In genomic region chr16:89819448-89819847, GRCh38 we compare ENCODE assay signal across 6 cellular contexts. TPM values are rescaled to one million over a fixed set of nuclear protein-coding genes. Genes with fewer than 3 reads are reported as not detected.
DNase-seq lines count a peak whose midpoint lies in the region; ATAC-seq, FAIRE-seq and TF ChIP-seq lines count a peak whose summit lies in the region.
"Not testable (repeated sequence)": the region's sequence is repeated elsewhere in the genome, so short reads cannot be mapped to it uniquely, and the experiment has no call there.

No MANE protein-coding gene starts in this region.

- not testable (repeated sequence) for H3K9me3 Mint-ChIP-seq in CD4-positive, alpha-beta memory T cell; activated CD4-positive, alpha-beta T cell treated with anti-CD3 and anti-CD28 coated beads, Interleukin-2, amount 10 ng/mL, durations not matched to agents 24 days and 14 days; natural killer cell treated with Interleukin-12 subunit alpha and Interleukin-12 subunit beta and Interleukin-15 and Interleukin-18, amount 100 ng/mL, for 72 hours; type B pancreatic cell

- not testable (repeated sequence) for H3K36me3 Mint-ChIP-seq in CD4-positive, alpha-beta memory T cell; activated CD4-positive, alpha-beta T cell treated with anti-CD3 and anti-CD28 coated beads, Interleukin-2, amount 10 ng/mL, durations not matched to agents 24 days and 14 days (ENCODE audit: low read depth); natural killer cell treated with Interleukin-12 subunit alpha and Interleukin-12 subunit beta and Interleukin-15 and Interleukin-18, amount 100 ng/mL, for 72 hours; type B pancreatic cell

- peaks cover 28% of the 10 kb centered on the region for H3K4me1 ChIP-seq in CD4-positive, alpha-beta memory T cell (ENCODE audit: insufficient read depth, low read length)
- H3K4me1 ChIP-seq in OCI-LY7 (ENCODE audit: insufficient read depth, low read length, poor library complexity, severe bottlenecking) (peaks cover 48% of the 10 kb centered on the region), K562 (replicated peaks in 1 of 2; ENCODE audit: control insufficient read depth in 2 of 2, insufficient read depth in 2 of 2, low read length in 2 of 2) (peaks cover 5 to 47% of the 10 kb centered on the region in 2 experiments; a peak in 4 of 5 replicates)

- not testable (repeated sequence) for H4K20me1 ChIP-seq in OCI-LY7 (ENCODE audit: insufficient read depth, low read length); K562 (replicated peaks; ENCODE audit: control insufficient read depth, insufficient read depth, low read length)

- TF ChIP-seq CTCF in OCI-LY7 (conservative IDR thresholded peaks at IDR 0.05; ENCODE audit: low read length); K562 (IDR thresholded peaks at IDR 0.05 in 2 of 3, conservative IDR thresholded peaks at IDR 0.05 in 1 of 3; ENCODE audit: insufficient read depth in 2 of 3, low read depth in 1 of 3, low read length in 3 of 3); type B pancreatic cell (conservative IDR thresholded peaks at IDR 0.05): not testable (repeated sequence)

- in situ Hi-C loops in K562 (cut with MboI) = not testable (repeated sequence)

- not testable (repeated sequence) for FAIRE-seq in K562 (lab: Jason Lieb, UNC)

- not testable (repeated sequence) for H3K36me3 ChIP-seq in CD4-positive, alpha-beta memory T cell (ENCODE audit: insufficient read depth, low read length); K562 (ENCODE audit: control insufficient read depth, insufficient read depth, low read length)
- peaks cover 15% of the 10 kb centered on the region for H3K36me3 ChIP-seq in OCI-LY7 (ENCODE audit: insufficient read depth, low read length)

- POLR2A ChIA-PET in CD4-positive, alpha-beta memory T cell (lab: Charles Lee; ENCODE audit: partially characterized antibody) = interaction anchor here (0.7 to 4.0 kb wide), 2 partner anchors 9 to 348 kb away, joined by 3 to 12 read pairs; partner anchors contain the start of gene SPIRE2
- POLR2A ChIA-PET in OCI-LY7 (lab: Charles Lee) = not testable (repeated sequence)
- POLR2A ChIA-PET in K562 (lab: Yijun Ruan, JAX) = interaction anchor here (0.6 kb wide), 1 partner anchor 217 kb away, joined by 3 read pairs; no protein-coding TSS in a partner anchor

- H3K27ac ChIP-seq in CD4-positive, alpha-beta memory T cell (ENCODE audit: low read depth, low read length); OCI-LY7 (ENCODE audit: low read depth, low read length, poor library complexity, severe bottlenecking); K562 (ENCODE audit: extremely low read depth, low read depth, low read length): not testable (repeated sequence)

- DNase-seq in CD4-positive, alpha-beta memory T cell; OCI-LY7 (ENCODE audit: low spot score); activated CD4-positive, alpha-beta T cell treated with anti-CD3 and anti-CD28 coated beads, Interleukin-2, amount 10 ng/mL, durations not matched to agents 24 days and 14 days; K562 (ENCODE audit: extremely low read depth in 1 of 4, low spot score in 3 of 4); natural killer cell treated with Interleukin-12 subunit alpha and Interleukin-12 subunit beta and Interleukin-15 and Interleukin-18, amount 100 ng/mL, for 72 hours (ENCODE audit: low spot score); type B pancreatic cell (ENCODE audit: extremely low spot score, unreplicated experiment): not testable (repeated sequence)

- TF ChIP-seq POLR2A in K562 (conservative IDR thresholded peaks at IDR 0.05) = not testable (repeated sequence)

- not testable (repeated sequence) for H3K9me3 ChIP-seq in CD4-positive, alpha-beta memory T cell (ENCODE audit: control insufficient read depth in 1 of 2, low read length in 2 of 2); OCI-LY7 (ENCODE audit: low read length); K562 (replicated peaks; ENCODE audit: control insufficient read depth, insufficient read depth, low read depth, low read length)

- H3K27me3 ChIP-seq in CD4-positive, alpha-beta memory T cell (ENCODE audit: insufficient read depth, low read length); K562 (ENCODE audit: control insufficient read depth in 2 of 2, insufficient read depth in 2 of 2, low read length in 2 of 2): not testable (repeated sequence)

- TF ChIP-seq EP300 in K562 (IDR thresholded peaks at IDR 0.05; ENCODE audit: low read length) = not testable (repeated sequence)

- CTCF ChIA-PET in CD4-positive, alpha-beta memory T cell (lab: Charles Lee; ENCODE audit: partially characterized antibody); OCI-LY7 (lab: Charles Lee; ENCODE audit: unreplicated experiment); K562 (lab: Yijun Ruan, JAX; ENCODE audit: low intra/inter-chr PET ratio): not testable (repeated sequence)

- H3K9me1 ChIP-seq in K562 (ENCODE audit: control insufficient read depth, insufficient read depth, low read length) = not testable (repeated sequence)

- H3K79me2 ChIP-seq in OCI-LY7 (ENCODE audit: insufficient read depth, low read depth, low read length) (peaks cover 31% of the 10 kb centered on the region), K562 (ENCODE audit: control insufficient read depth, insufficient read depth, low read length) (peaks cover 47% of the 10 kb centered on the region)

- not testable (repeated sequence) for H3K9me2 ChIP-seq in OCI-LY7 (ENCODE audit: insufficient read depth, low read length)

- peaks cover 7 to 32% (median 9%) of the 10 kb centered on the region in 4 donors for H3K4me1 Mint-ChIP-seq in CD4-positive, alpha-beta memory T cell
- peaks cover 19% of the 10 kb centered on the region for H3K4me1 Mint-ChIP-seq in activated CD4-positive, alpha-beta T cell treated with anti-CD3 and anti-CD28 coated beads, Interleukin-2, amount 10 ng/mL, durations not matched to agents 24 days and 14 days
- H3K4me1 Mint-ChIP-seq in natural killer cell treated with Interleukin-12 subunit alpha and Interleukin-12 subunit beta and Interleukin-15 and Interleukin-18, amount 100 ng/mL, for 72 hours (ENCODE audit: low read depth in 2 of 2) = peaks cover 25 to 38% of the 10 kb centered on the region in 2 donors
- H3K4me1 Mint-ChIP-seq in type B pancreatic cell (ENCODE audit: unreplicated experiment) = peaks cover 26% of the 10 kb centered on the region

- BruUV-seq in OCI-LY7 (replicated peaks; lab: Mats Ljungman, UMichigan); K562 (replicated peaks; lab: Mats Ljungman, UMichigan): not testable (repeated sequence)

- intact Hi-C loops in CD4-positive, alpha-beta memory T cell (cut with micrococcal nuclease) = not testable (repeated sequence)
- intact Hi-C loops in OCI-LY7 (cut with micrococcal nuclease; ENCODE audit: unreplicated experiment) = loop anchor here (10.0 kb wide), 1 partner anchor 95 kb away; the partner anchor contains the start of gene MC1R
- intact Hi-C loops in activated CD4-positive, alpha-beta T cell treated with anti-CD3 and anti-CD28 coated beads, Interleukin-2, amount 10 ng/mL, durations not matched to agents 24 days and 14 days (cut with micrococcal nuclease) = loop anchor here (5.0 kb wide), 2 partner anchors 97 to 117 kb away; partner anchors contain the start of genes SPATA2L, VPS9D1 and ZNF276
- intact Hi-C loops in K562 (cut with micrococcal nuclease) = loop anchor here (5.0 kb wide), 1 partner anchor 103 kb away; the partner anchor contains the start of gene TUBB3

- H3K27ac Mint-ChIP-seq in CD4-positive, alpha-beta memory T cell = peak overlapping the region in 2 of 7 donors; percentile 40 to 55
- H3K27ac Mint-ChIP-seq in activated CD4-positive, alpha-beta T cell treated with anti-CD3 and anti-CD28 coated beads, Interleukin-2, amount 10 ng/mL, durations not matched to agents 24 days and 14 days; natural killer cell treated with Interleukin-12 subunit alpha and Interleukin-12 subunit beta and Interleukin-15 and Interleukin-18, amount 100 ng/mL, for 72 hours; type B pancreatic cell: not testable (repeated sequence)

- H3K27me3 Mint-ChIP-seq in CD4-positive, alpha-beta memory T cell; activated CD4-positive, alpha-beta T cell treated with anti-CD3 and anti-CD28 coated beads, Interleukin-2, amount 10 ng/mL, durations not matched to agents 24 days and 14 days; natural killer cell treated with Interleukin-12 subunit alpha and Interleukin-12 subunit beta and Interleukin-15 and Interleukin-18, amount 100 ng/mL, for 72 hours; type B pancreatic cell: not testable (repeated sequence)

- H3K4me2 ChIP-seq in OCI-LY7 (ENCODE audit: low read length) (peak overlapping the region; percentile 73), K562 (ENCODE audit: insufficient read depth, low read length) (peak overlapping the region; percentile 76)

- peak overlapping the region; percentile 12 to 76 (median 56) for H3K4me3 Mint-ChIP-seq in CD4-positive, alpha-beta memory T cell
- peak overlapping the region; percentile 30 for H3K4me3 Mint-ChIP-seq in activated CD4-positive, alpha-beta T cell treated with anti-CD3 and anti-CD28 coated beads, Interleukin-2, amount 10 ng/mL, durations not matched to agents 24 days and 14 days
- peak overlapping the region; percentile 50 for H3K4me3 Mint-ChIP-seq in natural killer cell treated with Interleukin-12 subunit alpha and Interleukin-12 subunit beta and Interleukin-15 and Interleukin-18, amount 100 ng/mL, for 72 hours
- peak overlapping the region; percentile 56 for H3K4me3 Mint-ChIP-seq in type B pancreatic cell

- not testable (repeated sequence) for H2AFZ ChIP-seq in OCI-LY7 (ENCODE audit: low read length); K562 (ENCODE audit: low read depth, low read length)

- not testable (repeated sequence) for ATAC-seq in K562; natural killer cell treated with Interleukin-12 subunit alpha and Interleukin-12 subunit beta and Interleukin-15 and Interleukin-18, amount 100 ng/mL, for 72 hours

- H3K9ac ChIP-seq in K562 (ENCODE audit: insufficient read depth in 1 of 2, low read depth in 2 of 2, low read length in 2 of 2) = not testable (repeated sequence)

- WGBS in K562 (ENCODE audit: insufficient coverage, low coverage, missing lambda C conversion rate) = 78% methylated on average over 8 of the region's 8 CpGs

- not testable (repeated sequence) for H3K4me3 ChIP-seq in CD4-positive, alpha-beta memory T cell (ENCODE audit: low read length in 2 of 2)
- H3K4me3 ChIP-seq in OCI-LY7 (ENCODE audit: low read depth, low read length, poor library complexity, severe bottlenecking) (peak overlapping the region; percentile 100), K562 (peak overlapping the region; percentile 75)

- not testable (repeated sequence) for TF ChIP-seq RAD21 in K562 (CRISPR knock-in tag; conservative IDR thresholded peaks at IDR 0.05 in 1 of 2, IDR thresholded peaks at IDR 0.05 in 1 of 2)

RNA-seq across cellular contexts. Expression of gene FANCA, which starts 3.0 kb away (rescaled TPM):
- total RNA-seq in CD4-positive, alpha-beta memory T cell = 10 to 100 TPM in 1 of 2 experiments, 1 to 10 TPM in 1; 9.6 to 10.1 TPM
- 1 to 10 TPM; 4.6 to 8.1 TPM for polyA plus RNA-seq in CD4-positive, alpha-beta memory T cell
- total RNA-seq in OCI-LY7 (2014; rRNA removed; shearing (Covaris generic)) = 390 and 478 TPM in 2 replicates
- total RNA-seq in OCI-LY7 (2022) (643 and 721 TPM in 2 replicates), K562 (2014; rRNA removed) (53.4 and 72.0 TPM in 2 replicates), K562 (2014; rRNA removed; fragmentation: Illumina TruSeq; extraction: Trizol) (40.2 and 48.6 TPM in 2 replicates), K562 (2015; rRNA removed; fragmentation: Illumina TruSeq; extraction: Trizol) (46.4 and 51.6 TPM in 2 replicates), K562 (2021) (108 and 115 TPM in 2 replicates), type B pancreatic cell (ENCODE audit: low replicate concordance) (21.9 and 73.3 TPM in 2 replicates)
- total RNA-seq in activated CD4-positive, alpha-beta T cell treated with anti-CD3 and anti-CD28 coated beads, Interleukin-2, amount 10 ng/mL, durations not matched to agents 24 days and 14 days = 226 and 237 TPM in 2 replicates
- 912 and 1,798 TPM in 2 replicates for total RNA-seq in K562 (2011; cell fraction: chromatin; rRNA removed; ENCODE audit: low replicate concordance)
- 750 and 775 TPM in 2 replicates for total RNA-seq in K562 (2011; cell fraction: nucleolus; rRNA removed)
- total RNA-seq in K562 (2011; cell fraction: nucleoplasm; rRNA removed) = 650 and 708 TPM in 2 replicates
- polyA plus RNA-seq in K562 (2011; rRNA removed) (65.4 and 83.5 TPM in 2 replicates), K562 (2014; fragmentation: Illumina TruSeq; extraction: Trizol) (72.8 and 78.9 TPM in 2 replicates), K562 (2014; fragmentation: Nextera tagmentation; extraction: Ambion mirVana) (1 to 10 TPM; 6.9 to 9.3 TPM), K562 (2014; rRNA removed) (114 TPM in 2 replicates)
- polyA plus RNA-seq in K562 (2011; cell fraction: cytosol; rRNA removed) = 48.3 and 57.4 TPM in 2 replicates
- polyA plus RNA-seq in K562 (2011; cell fraction: nucleus; rRNA removed) = 378 and 509 TPM in 2 replicates
- 61.8 and 65.9 TPM in 2 replicates for polyA plus RNA-seq in K562 (2012)
- 109 and 120 TPM in 2 replicates for polyA minus RNA-seq in K562 (2011; rRNA and poly(A)+ RNA removed)
- 54.5 and 57.5 TPM in 2 replicates for polyA minus RNA-seq in K562 (2011; cell fraction: cytosol; rRNA and poly(A)+ RNA removed)
- 197 and 206 TPM in 2 replicates for polyA minus RNA-seq in K562 (2011; cell fraction: nucleus; rRNA and poly(A)+ RNA removed)
- 100 to 1,000 TPM in 1 of 2 donors, 10 to 100 TPM in 1; 77.5 to 364 TPM for total RNA-seq in natural killer cell treated with Interleukin-12 subunit alpha and Interleukin-12 subunit beta and Interleukin-15 and Interleukin-18, amount 100 ng/mL, for 72 hours

RNA-seq across cellular contexts. Expression of gene SPIRE2, which starts 8.8 kb away (rescaled TPM):
- total RNA-seq in CD4-positive, alpha-beta memory T cell = 1 to 10 TPM; 3.0 to 3.3 TPM
- under 1 TPM in 1 of 2 donors, not detected in 1; 0.71 TPM for polyA plus RNA-seq in CD4-positive, alpha-beta memory T cell
- total RNA-seq in OCI-LY7 (2014; rRNA removed; shearing (Covaris generic)) = 7.1 and 9.4 TPM in 2 replicates
- total RNA-seq in OCI-LY7 (2022) = 43.8 and 48.5 TPM in 2 replicates
- 1.9 and 2.0 TPM in 2 replicates for total RNA-seq in activated CD4-positive, alpha-beta T cell treated with anti-CD3 and anti-CD28 coated beads, Interleukin-2, amount 10 ng/mL, durations not matched to agents 24 days and 14 days
- total RNA-seq in K562 (2011; cell fraction: chromatin; rRNA removed; ENCODE audit: low replicate concordance) = 16.2 and 31.3 TPM in 2 replicates
- 15.7 and 25.0 TPM in 2 replicates for total RNA-seq in K562 (2011; cell fraction: nucleolus; rRNA removed)
- total RNA-seq in K562 (2011; cell fraction: nucleoplasm; rRNA removed) = 13.4 and 13.9 TPM in 2 replicates
- total RNA-seq in K562 (2014; rRNA removed) = 6.5 and 6.9 TPM in 2 replicates
- total RNA-seq in K562 (2014; rRNA removed; fragmentation: Illumina TruSeq; extraction: Trizol) = 2.9 TPM in 2 replicates
- total RNA-seq in K562 (2015; rRNA removed; fragmentation: Illumina TruSeq; extraction: Trizol) = 4.1 and 4.6 TPM in 2 replicates
- 6.9 and 8.9 TPM in 2 replicates for total RNA-seq in K562 (2021)
- 4.7 and 6.0 TPM in 2 replicates for polyA plus RNA-seq in K562 (2011; rRNA removed)
- 4.6 and 8.1 TPM in 2 replicates for polyA plus RNA-seq in K562 (2011; cell fraction: cytosol; rRNA removed)
- 19.7 and 32.5 TPM in 2 replicates for polyA plus RNA-seq in K562 (2011; cell fraction: nucleus; rRNA removed)
- polyA plus RNA-seq in K562 (2012) = 3.8 and 5.7 TPM in 2 replicates
- 3.9 and 4.0 TPM in 2 replicates for polyA plus RNA-seq in K562 (2014; fragmentation: Illumina TruSeq; extraction: Trizol)
- under 1 TPM; 0.70 to 0.76 TPM for polyA plus RNA-seq in K562 (2014; fragmentation: Nextera tagmentation; extraction: Ambion mirVana)
- polyA plus RNA-seq in K562 (2014; rRNA removed) = 5.5 and 7.5 TPM in 2 replicates
- polyA minus RNA-seq in K562 (2011; rRNA and poly(A)+ RNA removed) = 2.1 and 3.5 TPM in 2 replicates
- polyA minus RNA-seq in K562 (2011; cell fraction: cytosol; rRNA and poly(A)+ RNA removed) = 4.3 and 7.3 TPM in 2 replicates
- polyA minus RNA-seq in K562 (2011; cell fraction: nucleus; rRNA and poly(A)+ RNA removed) = 6.5 and 8.2 TPM in 2 replicates
- 1 to 10 TPM; 2.5 to 3.9 TPM for total RNA-seq in natural killer cell treated with Interleukin-12 subunit alpha and Interleukin-12 subunit beta and Interleukin-15 and Interleukin-18, amount 100 ng/mL, for 72 hours
- 17.1 and 18.6 TPM in 2 replicates for total RNA-seq in type B pancreatic cell (ENCODE audit: low replicate concordance)

RNA-seq across cellular contexts. Expression of gene TCF25, which starts 53.9 kb away (rescaled TPM):
- total RNA-seq in CD4-positive, alpha-beta memory T cell = 100 to 1,000 TPM; 283 to 308 TPM
- polyA plus RNA-seq in CD4-positive, alpha-beta memory T cell = 100 to 1,000 TPM in 1 of 2 donors, 10 to 100 TPM in 1; 86.4 to 108 TPM
- total RNA-seq in OCI-LY7 (2014; rRNA removed; shearing (Covaris generic)) = 120 and 141 TPM in 2 replicates
- 255 and 263 TPM in 2 replicates for total RNA-seq in OCI-LY7 (2022)
- 192 and 194 TPM in 2 replicates for total RNA-seq in activated CD4-positive, alpha-beta T cell treated with anti-CD3 and anti-CD28 coated beads, Interleukin-2, amount 10 ng/mL, durations not matched to agents 24 days and 14 days
- 678 and 1,286 TPM in 2 replicates for total RNA-seq in K562 (2011; cell fraction: chromatin; rRNA removed; ENCODE audit: low replicate concordance)
- 495 and 571 TPM in 2 replicates for total RNA-seq in K562 (2011; cell fraction: nucleolus; rRNA removed)
- total RNA-seq in K562 (2011; cell fraction: nucleoplasm; rRNA removed) = 387 and 470 TPM in 2 replicates
- total RNA-seq in K562 (2014; rRNA removed) = 102 and 110 TPM in 2 replicates
- 37.2 and 38.0 TPM in 2 replicates for total RNA-seq in K562 (2014; rRNA removed; fragmentation: Illumina TruSeq; extraction: Trizol)
- total RNA-seq in K562 (2015; rRNA removed; fragmentation: Illumina TruSeq; extraction: Trizol) = 63.2 and 65.1 TPM in 2 replicates
- total RNA-seq in K562 (2021) = 123 and 140 TPM in 2 replicates
- polyA plus RNA-seq in K562 (2011; rRNA removed) = 83.8 and 123 TPM in 2 replicates
- 86.7 and 116 TPM in 2 replicates for polyA plus RNA-seq in K562 (2011; cell fraction: cytosol; rRNA removed)
- polyA plus RNA-seq in K562 (2011; cell fraction: nucleus; rRNA removed) = 392 and 540 TPM in 2 replicates
- 147 and 150 TPM in 2 replicates for polyA plus RNA-seq in K562 (2012)
- polyA plus RNA-seq in K562 (2014; fragmentation: Illumina TruSeq; extraction: Trizol) = 87.5 and 96.8 TPM in 2 replicates
- polyA plus RNA-seq in K562 (2014; fragmentation: Nextera tagmentation; extraction: Ambion mirVana) = 1 to 10 TPM; 9.0 TPM
- polyA plus RNA-seq in K562 (2014; rRNA removed) = 122 and 154 TPM in 2 replicates
- polyA minus RNA-seq in K562 (2011; rRNA and poly(A)+ RNA removed) = 51.2 and 58.2 TPM in 2 replicates
- 47.2 and 50.0 TPM in 2 replicates for polyA minus RNA-seq in K562 (2011; cell fraction: cytosol; rRNA and poly(A)+ RNA removed)
- polyA minus RNA-seq in K562 (2011; cell fraction: nucleus; rRNA and poly(A)+ RNA removed) = 72.7 and 97.1 TPM in 2 replicates
- 100 to 1,000 TPM; 239 to 382 TPM for total RNA-seq in natural killer cell treated with Interleukin-12 subunit alpha and Interleukin-12 subunit beta and Interleukin-15 and Interleukin-18, amount 100 ng/mL, for 72 hours
- 170 and 184 TPM in 2 replicates for total RNA-seq in type B pancreatic cell (ENCODE audit: low replicate concordance)
